In genomic region chr9:124298646-124299235, GRCh38 we compare ENCODE assay signal across 20 cellular contexts. TPM values are rescaled to one million over a fixed set of nuclear protein-coding genes. Genes with fewer than 3 reads are reported as not detected.
DNase-seq lines count a peak whose midpoint lies in the region; ATAC-seq and TF ChIP-seq lines count a peak whose summit lies in the region.
"Had no signal": no experiment of that assay in that cellular context is flagged by ENCODE, and none has a peak within 500 bp of the region (broad histone marks: within the 10 kb centered on the region; RNA-seq: fewer than 3 reads in every experiment).

No MANE protein-coding gene starts in this region.

- intact Hi-C loops in A673 (cut with micrococcal nuclease; ENCODE audit: unreplicated experiment) = loop anchor here (10.0 kb wide), 1 partner anchor 174 kb away; no protein-coding TSS in a partner anchor

- H3K9me3 ChIP-seq in A673 (ENCODE audit: low read depth, low read length, poor library complexity, severe bottlenecking) = no peaks in the 10 kb centered on the region
- H3K9me3 ChIP-seq: gastrocnemius medialis had no signal

- ATAC-seq in stimulated activated effector memory CD8-positive, alpha-beta T cell treated with anti-CD3 and anti-CD28 coated beads, Interleukin-12 subunit alpha, Interleukin-12 subunit beta, amount 100 ng/mL, for 72 hours = no peak
- ATAC-seq: activated CD4-positive, alpha-beta T cell treated with anti-CD3 and anti-CD28 coated beads for 36 hours; gastrocnemius medialis; right cardiac atrium had no signal

- H3K27ac Mint-ChIP-seq in stimulated activated effector memory CD8-positive, alpha-beta T cell treated with anti-CD3 and anti-CD28 coated beads, Interleukin-12 subunit alpha, Interleukin-12 subunit beta, amount 100 ng/mL, for 72 hours = peak overlapping the region; percentile 83
- H3K27ac Mint-ChIP-seq: activated CD4-positive, alpha-beta T cell treated with anti-CD3 and anti-CD28 coated beads for 36 hours had no signal

- H3K4me3 ChIP-seq in A673 (ENCODE audit: low read depth, low read length, poor library complexity, severe bottlenecking) = no peak overlapping the region
- H3K4me3 ChIP-seq: gastrocnemius medialis, GM23248 had no signal

- H3K36me3 Mint-ChIP-seq in stimulated activated effector memory CD8-positive, alpha-beta T cell treated with anti-CD3 and anti-CD28 coated beads, Interleukin-12 subunit alpha, Interleukin-12 subunit beta, amount 100 ng/mL, for 72 hours = peaks cover 10% of the 10 kb centered on the region

- H3K27me3 ChIP-seq in A673 (replicated peaks; ENCODE audit: insufficient read depth, low read depth, low read length, poor library complexity) = no peaks in the 10 kb centered on the region
- H3K27me3 ChIP-seq: gastrocnemius medialis had no signal

- POLR2A ChIA-PET in A673 (lab: Charles Lee; ENCODE audit: low non-redundant PET) = no interaction called here

- CTCF ChIA-PET in A673 (lab: Charles Lee) = no interaction called here

- no peak overlapping the region for H3K4me3 Mint-ChIP-seq in stimulated activated effector memory CD8-positive, alpha-beta T cell treated with anti-CD3 and anti-CD28 coated beads, Interleukin-12 subunit alpha, Interleukin-12 subunit beta, amount 100 ng/mL, for 72 hours
- H3K4me3 Mint-ChIP-seq: activated CD4-positive, alpha-beta T cell treated with anti-CD3 and anti-CD28 coated beads for 36 hours; nephron had no signal

- peaks cover 35% of the 10 kb centered on the region for H3K4me1 Mint-ChIP-seq in stimulated activated effector memory CD8-positive, alpha-beta T cell treated with anti-CD3 and anti-CD28 coated beads, Interleukin-12 subunit alpha, Interleukin-12 subunit beta, amount 100 ng/mL, for 72 hours

- no peak for TF ChIP-seq CTCF in A673 (conservative IDR thresholded peaks at IDR 0.05; ENCODE audit: low read depth, low read length)

- no peaks in the 10 kb centered on the region for H3K4me1 ChIP-seq in A673 (ENCODE audit: insufficient read depth, low read length, poor library complexity, severe bottlenecking)

- peak; percentile 74 for DNase-seq in ELF-1 (ENCODE audit: low read depth, low spot score)
- peak; percentile 67 for DNase-seq in SW480 (ENCODE audit: low spot score)
- DNase-seq in kidney tubule cell (ENCODE audit: low spot score) = peak; percentile 64
- no peak for DNase-seq in stimulated activated effector memory CD8-positive, alpha-beta T cell treated with anti-CD3 and anti-CD28 coated beads, Interleukin-12 subunit alpha, Interleukin-12 subunit beta, amount 100 ng/mL, for 72 hours (ENCODE audit: low spot score in 2 of 2)
- DNase-seq in A673 (ENCODE audit: low spot score) = no peak
- no peak for DNase-seq in AG20443 (ENCODE audit: low spot score)
- no peak for DNase-seq in hippocampal formation (lab: John Stamatoyannopoulos, UW)
- no peak for DNase-seq in activated T-cell treated with anti-CD3 and anti-CD28 coated beads, Interleukin-2, amount 50 U/mL, for 48 hours
- DNase-seq: activated CD4-positive, alpha-beta T cell treated with anti-CD3 and anti-CD28 coated beads for 36 hours; activated CD8-positive, alpha-beta memory T cell treated with anti-CD3 and anti-CD28 coated beads, Interleukin-2, amount 50 U/mL, for 4 hours; activated gamma-delta T cell treated with Interleukin-2 at 50 U/mL for 16 hours; AML-193; amygdala; gastrocnemius medialis; GM23248; NCI-H1048; NCI-H2107; NCI-H526; right cardiac atrium had no signal

- H3K27ac ChIP-seq in A673 (ENCODE audit: low read depth, low read length, poor library complexity, severe bottlenecking) = no peak overlapping the region
- H3K27ac ChIP-seq: gastrocnemius medialis had no signal

- H3K36me3 ChIP-seq in A673 (ENCODE audit: insufficient read depth, low read length, poor library complexity, severe bottlenecking) = no peaks in the 10 kb centered on the region
- H3K36me3 ChIP-seq: gastrocnemius medialis had no signal

- H3K9me3 Mint-ChIP-seq in stimulated activated effector memory CD8-positive, alpha-beta T cell treated with anti-CD3 and anti-CD28 coated beads, Interleukin-12 subunit alpha, Interleukin-12 subunit beta, amount 100 ng/mL, for 72 hours = no peaks in the 10 kb centered on the region
- H3K9me3 Mint-ChIP-seq: nephron had no signal

- no TSS peak for BruUV-seq in A673 (replicated peaks; lab: Mats Ljungman, UMichigan)

RNA-seq across cellular contexts. Expression of gene NEK6, which starts 41.0 kb away (rescaled TPM):
- total RNA-seq in A673 (2021) = 23.3 and 35.9 TPM in 2 replicates

Comparison
In these comparisons a context has a peak if more than half of its experiments do, and no peak if none do; other contexts are left out.
1. DNase-seq: peak in ELF-1 (single experiment), SW480 (single experiment) and kidney tubule cell (single experiment); none in stimulated activated effector memory CD8-positive, alpha-beta T cell treated with anti-CD3 and anti-CD28 coated beads, Interleukin-12 subunit alpha, Interleukin-12 subunit beta, amount 100 ng/mL, for 72 hours (0 of 2), A673 (single experiment), AG20443 (single experiment), hippocampal formation (0 of 2) and activated T-cell treated with anti-CD3 and anti-CD28 coated beads, Interleukin-2, amount 50 U/mL, for 48 hours (0 of 2).